In the genomic region with DNA sequence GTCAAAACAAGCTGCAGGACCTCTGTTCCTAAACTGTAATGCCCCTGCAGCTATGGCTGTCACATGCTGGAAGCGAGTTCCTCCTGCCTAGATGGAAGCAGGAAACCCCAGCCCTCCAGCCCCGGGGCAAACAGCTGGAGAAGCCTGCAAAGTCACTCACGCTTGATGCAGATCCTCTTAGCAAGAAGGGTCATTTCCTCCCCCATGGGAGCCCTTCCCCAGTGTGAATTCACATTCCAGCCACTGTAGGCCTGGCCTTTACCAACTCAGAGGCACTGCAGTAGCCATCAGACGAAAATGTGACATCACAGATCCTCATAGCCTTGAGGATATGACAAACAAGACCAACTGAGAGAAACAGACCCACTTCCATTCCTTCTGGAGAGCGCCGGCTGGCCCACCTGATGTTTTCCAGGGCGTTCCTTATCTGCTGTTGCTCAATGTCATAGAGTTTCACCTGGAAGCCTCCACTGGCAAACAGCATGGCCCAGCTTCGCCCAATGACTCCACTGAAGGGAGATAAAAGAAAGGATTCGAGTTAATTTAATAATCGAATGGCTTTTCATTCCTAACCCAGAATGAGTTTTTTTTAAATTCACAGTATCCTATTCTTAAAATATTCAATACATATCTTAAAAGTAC, we compare ENCODE assay signal across 26 cellular contexts. TPM values are rescaled to one million over a fixed set of nuclear protein-coding genes. Genes with fewer than 3 reads are reported as not detected.
A peak's percentile ranks its signal among the peaks of the same experiment; 100 is the strongest.
DNase-seq lines count a peak whose midpoint lies in the region; ATAC-seq and TF ChIP-seq lines count a peak whose summit lies in the region.
"Had no signal": no experiment of that assay in that cellular context is flagged by ENCODE, and none has a peak within 500 bp of the region (broad histone marks: within the 10 kb centered on the region; RNA-seq: fewer than 3 reads in every experiment).

No MANE protein-coding gene starts in this region.

- TF ChIP-seq CTCF in osteocyte (IDR thresholded peaks at IDR 0.05): peak; percentile 26

- H3K4me1 Mint-ChIP-seq in T-helper 17 cell (peaks cover 6% of the 10 kb centered on the region), osteocyte (ENCODE audit: unreplicated experiment) (peaks cover 18% of the 10 kb centered on the region)

- no peak for ATAC-seq in T-helper 17 cell
- ATAC-seq in HG03457 (IDR thresholded peaks at IDR 0.05; ENCODE audit: unreplicated experiment): no peak
- ATAC-seq: lower lobe of right lung had no signal

- DNase-seq in NCI-H82 (lab: John Stamatoyannopoulos, UW) (peak; percentile 50), NCI-H82 treated with DMSO at 0.1 percent for 48 hours (lab: John Stamatoyannopoulos, UW; ENCODE audit: unreplicated experiment) (no peak), T-helper 17 cell (no peak), iPS-NIHi7 (ENCODE audit: extremely low spot score) (peak; percentile 75), osteocyte (ENCODE audit: extremely low spot score, unreplicated experiment) (no peak), occipital lobe (lab: John Stamatoyannopoulos, UW) (no peak), NCI-H226 (no peak)
- DNase-seq: activated CD4-positive, alpha-beta T cell treated with anti-CD3 and anti-CD28 coated beads for 1 hour; activated gamma-delta T cell treated with Interleukin-2 at 50 U/mL for 16 hours; activated T-cell treated with anti-CD3 and anti-CD28 coated beads, Interleukin-2, amount 50 U/mL, for 1 hour; COR-L47; cortex of kidney; DND-41; GM23248; heart right ventricle; lower lobe of right lung; NCI-H1105 treated with DMSO at 0.1 percent for 48 hours; NCI-H2081 treated with DMSO at 0.1 percent for 48 hours; NCI-H510A; retina; stimulated activated CD4-positive, alpha-beta T cell treated with anti-CD3 and anti-CD28 coated beads, Interleukin-4, amount 100 ng/mL, for 24 hours; stomach; transverse colon had no signal

- no peaks in the 10 kb centered on the region for H3K9me3 Mint-ChIP-seq in osteocyte (ENCODE audit: unreplicated experiment)

- H3K4me3 Mint-ChIP-seq in T-helper 17 cell (no peak overlapping the region), osteocyte (ENCODE audit: unreplicated experiment) (no peak overlapping the region)

- peak overlapping the region; percentile 37 for H3K27ac Mint-ChIP-seq in T-helper 17 cell
- H3K27ac Mint-ChIP-seq in osteocyte (ENCODE audit: unreplicated experiment): peak overlapping the region; percentile 62

- no peaks in the 10 kb centered on the region for H3K27me3 Mint-ChIP-seq in T-helper 17 cell
- no peaks in the 10 kb centered on the region for H3K27me3 Mint-ChIP-seq in osteocyte (ENCODE audit: unreplicated experiment)

- H3K36me3 Mint-ChIP-seq in T-helper 17 cell (ENCODE audit: low read depth): peaks cover 7% of the 10 kb centered on the region
- H3K36me3 Mint-ChIP-seq in osteocyte (ENCODE audit: unreplicated experiment): peaks cover 3% of the 10 kb centered on the region

- no peaks in the 10 kb centered on the region for H3K9me3 ChIP-seq in T-helper 17 cell (ENCODE audit: control insufficient read depth, low read length, poor library complexity, severe bottlenecking)
- H3K9me3 ChIP-seq: adrenal gland, breast epithelium, heart right ventricle, lower lobe of right lung, stomach, transverse colon had no signal

RNA-seq across cellular contexts. Expression of a gene that starts 13.5 kb away (rescaled TPM):
- total RNA-seq in T-helper 17 cell (10 to 100 TPM; 17.1 to 18.1 TPM), osteocyte (19.4 and 22.5 TPM in 2 replicates), occipital lobe (13.4 TPM)

RNA-seq across cellular contexts. Expression of a gene that starts 54.8 kb away (rescaled TPM):
- total RNA-seq in T-helper 17 cell: 1 to 10 TPM; 7.0 to 9.3 TPM
- total RNA-seq in osteocyte: 13.7 TPM in 2 replicates
- total RNA-seq in occipital lobe: 30.3 TPM

Comparison
In these comparisons a context has a peak if more than half of its experiments do, and no peak if none do; other contexts are left out.
1. DNase-seq: peak in NCI-H82 (single experiment) and iPS-NIHi7 (single experiment); none in NCI-H82 treated with DMSO at 0.1 percent for 48 hours (single experiment), T-helper 17 cell (0 of 3), osteocyte (single experiment), occipital lobe (single experiment) and NCI-H226 (single experiment).